Comparison of ENCODE assay signal across 21 cellular contexts in genomic region chr15:26758079-26758478, GRCh38. TPM values are rescaled to one million over a fixed set of nuclear protein-coding genes. Genes with fewer than 3 reads are reported as not detected.
"Had no signal": no experiment of that assay in that cellular context is flagged by ENCODE, and none has a peak within 500 bp of the region (broad histone marks: within the 10 kb centered on the region; RNA-seq: fewer than 3 reads in every experiment).

No MANE protein-coding gene starts in this region.

- H3K9me3 ChIP-seq: breast epithelium, heart left ventricle, left ventricle myocardium inferior, right atrium auricular region, suprapubic skin, tibial artery had no signal

- H3K4me3 Mint-ChIP-seq: activated B cell treated with CpG ODN at 0.5 μM for 24 hours; activated CD8-positive, alpha-beta memory T cell treated with anti-CD3 and anti-CD28 coated beads, Interleukin-2, amount 10 ng/mL, durations not matched to agents 7 days and 5 days; activated CD8-positive, alpha-beta T cell treated with anti-CD3 and anti-CD28 coated beads, Interleukin-2, amount 10 ng/mL, durations not matched to agents 7 days and 5 days; activated T-cell treated with anti-CD3 and anti-CD28 coated beads, Interleukin-2, amount 50 U/mL, for 72 hours; natural killer cell had no signal

- ATAC-seq: activated CD8-positive, alpha-beta memory T cell treated with anti-CD3 and anti-CD28 coated beads, Interleukin-2, amount 10 ng/mL, durations not matched to agents 7 days and 5 days; activated CD8-positive, alpha-beta T cell treated with anti-CD3 and anti-CD28 coated beads, Interleukin-2, amount 10 ng/mL, durations not matched to agents 7 days and 5 days; activated naive CD4-positive, alpha-beta T cell treated with anti-CD3 and anti-CD28 coated beads, Interleukin-2, amount 50 U/mL, for 72 hours; activated T-cell treated with anti-CD3 and anti-CD28 coated beads, Interleukin-2, amount 50 U/mL, for 72 hours; esophagus mucosa; heart left ventricle; natural killer cell had no signal

- H3K4me1 Mint-ChIP-seq: activated B cell treated with CpG ODN at 0.5 μM for 24 hours; activated CD8-positive, alpha-beta memory T cell treated with anti-CD3 and anti-CD28 coated beads, Interleukin-2, amount 10 ng/mL, durations not matched to agents 7 days and 5 days; natural killer cell had no signal

- H3K4me3 ChIP-seq: breast epithelium, heart left ventricle, left ventricle myocardium inferior, lung, right atrium auricular region, spleen, suprapubic skin, tibial artery had no signal

- H3K36me3 ChIP-seq: breast epithelium, heart left ventricle, left ventricle myocardium inferior, right atrium auricular region, spleen, suprapubic skin, tibial artery had no signal

- H3K27ac Mint-ChIP-seq: activated B cell treated with CpG ODN at 0.5 μM for 24 hours; activated CD8-positive, alpha-beta memory T cell treated with anti-CD3 and anti-CD28 coated beads, Interleukin-2, amount 10 ng/mL, durations not matched to agents 7 days and 5 days; activated CD8-positive, alpha-beta T cell treated with anti-CD3 and anti-CD28 coated beads, Interleukin-2, amount 10 ng/mL, durations not matched to agents 7 days and 5 days; activated naive CD4-positive, alpha-beta T cell treated with anti-CD3 and anti-CD28 coated beads, Interleukin-2, amount 50 U/mL, for 72 hours; activated T-cell treated with anti-CD3 and anti-CD28 coated beads, Interleukin-2, amount 50 U/mL, for 72 hours; natural killer cell had no signal

- H3K27ac ChIP-seq: breast epithelium, heart left ventricle, left ventricle myocardium inferior, right atrium auricular region, spleen, suprapubic skin, tibial artery had no signal

- H3K27me3 ChIP-seq: right atrium auricular region, spleen, suprapubic skin, tibial artery had no signal

- DNase-seq: activated B cell treated with CpG ODN at 0.5 μM for 24 hours; activated CD8-positive, alpha-beta memory T cell treated with anti-CD3 and anti-CD28 coated beads, Interleukin-2, amount 10 ng/mL, durations not matched to agents 7 days and 5 days; activated CD8-positive, alpha-beta T cell treated with anti-CD3 and anti-CD28 coated beads, Interleukin-2, amount 10 ng/mL, durations not matched to agents 7 days and 5 days; activated naive CD4-positive, alpha-beta T cell; activated T-cell treated with anti-CD3 and anti-CD28 coated beads, Interleukin-2, amount 50 U/mL, for 72 hours; central memory CD4-positive, alpha-beta T cell; foreskin fibroblast; heart left ventricle; islet precursor cell; left ventricle myocardium inferior; mesendoderm; natural killer cell; spleen; stimulated activated naive CD4-positive, alpha-beta T cell; tibial artery had no signal

- H3K27me3 Mint-ChIP-seq: activated B cell treated with CpG ODN at 0.5 μM for 24 hours; activated CD8-positive, alpha-beta memory T cell treated with anti-CD3 and anti-CD28 coated beads, Interleukin-2, amount 10 ng/mL, durations not matched to agents 7 days and 5 days had no signal

- H3K4me1 ChIP-seq: breast epithelium, heart left ventricle, left ventricle myocardium inferior, right atrium auricular region, spleen, suprapubic skin, tibial artery had no signal

- H3K36me3 Mint-ChIP-seq: activated CD8-positive, alpha-beta memory T cell treated with anti-CD3 and anti-CD28 coated beads, Interleukin-2, amount 10 ng/mL, durations not matched to agents 7 days and 5 days; natural killer cell had no signal

RNA-seq across cellular contexts. Expression of gene GABRB3, which starts 14.8 kb away (rescaled TPM):
- total RNA-seq: activated B cell treated with CpG ODN at 0.5 μM for 24 hours; activated CD8-positive, alpha-beta memory T cell treated with anti-CD3 and anti-CD28 coated beads, Interleukin-2, amount 10 ng/mL, durations not matched to agents 7 days and 5 days; activated naive CD4-positive, alpha-beta T cell treated with anti-CD3 and anti-CD28 coated beads, Interleukin-2, amount 50 U/mL, for 72 hours; natural killer cell had no signal
